Comparison of ENCODE assay signal across 9 cellular contexts in genomic region chr12:53746592-53747491, GRCh38. TPM values are rescaled to one million over a fixed set of nuclear protein-coding genes. Genes with fewer than 3 reads are reported as not detected.
DNase-seq lines count a peak whose midpoint lies in the region; ATAC-seq, FAIRE-seq and TF ChIP-seq lines count a peak whose summit lies in the region.
"Had no signal": no experiment of that assay in that cellular context is flagged by ENCODE, and none has a peak within 500 bp of the region (broad histone marks: within the 10 kb centered on the region; RNA-seq: fewer than 3 reads in every experiment).

No MANE protein-coding gene starts in this region.

- H3K18ac ChIP-seq in H1 (ENCODE audit: extremely low read depth, low read length), result no peak overlapping the region

- peaks cover 17% of the 10 kb centered on the region for H3K27me3 Mint-ChIP-seq in mesothelial cell of epicardium (ENCODE audit: low read depth)

- no peak overlapping the region for H3K23ac ChIP-seq in H1 (ENCODE audit: insufficient read length)

- no peak overlapping the region for H3K14ac ChIP-seq in H1 (ENCODE audit: insufficient read length)

- no peaks in the 10 kb centered on the region for H3K9me3 Mint-ChIP-seq in mesothelial cell of epicardium

- no peak overlapping the region for H3K4ac ChIP-seq in H1 (replicated peaks; ENCODE audit: insufficient read length, low read depth, low read length)

- peaks cover 8% of the 10 kb centered on the region; the same call in 1 of the 2 replicates for H3K23me2 ChIP-seq in H1 (ENCODE audit: low read depth, low read length)

- POLR2A ChIA-PET in H1 (lab: Charles Lee; ENCODE audit: partially characterized antibody), result interaction anchor here (0.5 to 1.5 kb wide), 12 partner anchors 10 to 265 kb away, joined by 3 to 5 read pairs (median 3); partner anchors contain the start of genes ATP5MC2 and HOXC8

- peak overlapping the region; percentile 91 for H2AFZ ChIP-seq in H1 (ENCODE audit: low read length)

- CTCF ChIA-PET in H1 (lab: Charles Lee; ENCODE audit: partially characterized antibody), result interaction anchor here (0.6 to 21.0 kb wide), 53 partner anchors 9 to 461 kb away, joined by 3 to 531 read pairs (median 4); partner anchors contain the start of genes ATP5MC2, CALCOCO1 and HOXC6

- H3K4me1 ChIP-seq in NT2/D1 (ENCODE audit: insufficient read depth, insufficient read length) (peaks cover 10% of the 10 kb centered on the region), H1 (replicated peaks in 1 of 4; ENCODE audit: control insufficient read depth in 3 of 4, insufficient read depth in 4 of 4, low read length in 3 of 4) (peaks cover 0 to 24% (median 6%) of the 10 kb centered on the region in 4 experiments; a peak in 5 of 7 replicates)

- no peak overlapping the region for H2BK120ac ChIP-seq in H1 (replicated peaks; ENCODE audit: low read depth, low read length)

- no peak overlapping the region for H2BK12ac ChIP-seq in H1 (ENCODE audit: low read depth, low read length)

- H2AK5ac ChIP-seq in H1 (ENCODE audit: low read depth, low read length), result no peak overlapping the region

- TF ChIP-seq CTCF in H1 (IDR thresholded peaks at IDR 0.05; ENCODE audit: control extremely low read depth in 1 of 3, insufficient read depth in 1 of 3, low read depth in 1 of 3, low read length in 3 of 3) (peak; percentile 99 to 100 (median 100)), mesothelial cell of epicardium (IDR thresholded peaks at IDR 0.05; ENCODE audit: unreplicated experiment) (peak; percentile 100)

- H4K5ac ChIP-seq in H1 (ENCODE audit: insufficient read length, low read depth, low read length), result no peak overlapping the region

- no peak overlapping the region for H2BK20ac ChIP-seq in H1 (ENCODE audit: low read length)

- no peak overlapping the region for H4K8ac ChIP-seq in H1 (ENCODE audit: extremely low read depth, insufficient read depth, low read length)

- no peak overlapping the region for H3K9ac ChIP-seq in NT2/D1 (ENCODE audit: insufficient read length, low read depth)
- no peak overlapping the region for H3K9ac ChIP-seq in H1 (replicated peaks in 1 of 4; ENCODE audit: extremely low read depth in 1 of 4, low read depth in 3 of 4, low read length in 3 of 4)

- H3K36me3 Mint-ChIP-seq in mesothelial cell of epicardium, result no peaks in the 10 kb centered on the region

- H3K27me3 ChIP-seq in NT2/D1 (ENCODE audit: insufficient read depth, insufficient read length) (peaks cover 97% of the 10 kb centered on the region), H1 (replicated peaks in 1 of 4; ENCODE audit: control insufficient read depth in 3 of 4, extremely low read depth in 1 of 4, insufficient read depth in 3 of 4, low read length in 3 of 4) (peaks cover 45 to 79% (median 58%) of the 10 kb centered on the region in 4 experiments)

- H3K36me3 ChIP-seq in NT2/D1 (ENCODE audit: insufficient read depth, insufficient read length, low read length) (no peaks in the 10 kb centered on the region), H1 (ENCODE audit: control insufficient read depth in 2 of 4, insufficient read depth in 4 of 4, low read length in 3 of 4) (no peaks in the 10 kb centered on the region)

- no peak overlapping the region for H2BK15ac ChIP-seq in H1 (ENCODE audit: low read length)

- DNase-seq in G401 (ENCODE audit: low spot score), result peak; percentile 95
- peak; percentile 94 for DNase-seq in HuH-7 (ENCODE audit: low spot score)
- peak; percentile 92 for DNase-seq in NT2/D1 (ENCODE audit: low read depth, low spot score)
- peak; percentile 65 for DNase-seq in activated CD8-positive, alpha-beta memory T cell treated with anti-CD3 and anti-CD28 coated beads, Interleukin-2, amount 50 U/mL, for 1 hour (ENCODE audit: extremely low read depth)
- peak; percentile 77 to 96 for DNase-seq in H1 (ENCODE audit: low read depth in 1 of 2, low spot score in 2 of 2)
- peak; percentile 87 to 95 for DNase-seq in mesothelial cell of epicardium (ENCODE audit: low spot score in 2 of 2, unreplicated experiment in 2 of 2)
- DNase-seq in stimulated activated CD8-positive, alpha-beta memory T cell treated with anti-CD3 and anti-CD28 coated beads, Interleukin-15, amount 100 ng/mL, for 4 hours (ENCODE audit: low read depth in 2 of 2), result peak; percentile 59 to 69

- no peak overlapping the region for H4K91ac ChIP-seq in H1 (replicated peaks; ENCODE audit: insufficient read length, low read length)

- peaks cover 0 to 3% of the 10 kb centered on the region in 2 experiments for H4K20me1 ChIP-seq in H1 (replicated peaks in 1 of 2; ENCODE audit: control insufficient read depth in 1 of 2, insufficient read depth in 2 of 2, low read length in 2 of 2)

- H3K56ac ChIP-seq in H1 (replicated peaks; ENCODE audit: insufficient read length, low read depth, low read length), result no peak overlapping the region

- H2BK5ac ChIP-seq in H1 (ENCODE audit: low read depth, low read length), result no peak overlapping the region

- peaks cover 15% of the 10 kb centered on the region for H3K4me1 Mint-ChIP-seq in mesothelial cell of epicardium

- peak in 1 of 2 experiments; percentile 50; a peak in 1 of 3 replicates for TF ChIP-seq EP300 in H1 (IDR thresholded peaks at IDR 0.05; ENCODE audit: borderline replicate concordance in 1 of 2, low read depth in 2 of 2, low read length in 2 of 2)

- no peak overlapping the region for H3K4me3 Mint-ChIP-seq in mesothelial cell of epicardium

- no peak overlapping the region for H3K4me3 ChIP-seq in NT2/D1 (ENCODE audit: insufficient read length, low read depth)
- no peak overlapping the region for H3K4me3 ChIP-seq in H1 (ENCODE audit: extremely low read depth in 1 of 4, insufficient read depth in 2 of 4, low read depth in 3 of 4, low read length in 4 of 4)

- in situ Hi-C loops in G401 (cut with HindIII; ENCODE audit: low sequenced_read_pairs), result no loop called here

- peak; percentile 57 for FAIRE-seq in H1 (lab: Jason Lieb, UNC)
- FAIRE-seq: islet of Langerhans had no signal

- no peaks in the 10 kb centered on the region for H3K79me1 ChIP-seq in H1 (ENCODE audit: low read depth, low read length)

- H3K9me3 ChIP-seq in NT2/D1 (ENCODE audit: insufficient read depth, low read length) (no peaks in the 10 kb centered on the region), H1 (ENCODE audit: insufficient read depth in 2 of 2, low read depth in 1 of 2, low read length in 1 of 2) (no peaks in the 10 kb centered on the region)

- no peak for ATAC-seq in HG03108 (IDR thresholded peaks at IDR 0.05; ENCODE audit: unreplicated experiment)

- TF ChIP-seq RAD21 in H1 (IDR thresholded peaks at IDR 0.05 in 1 of 2, conservative IDR thresholded peaks at IDR 0.05 in 1 of 2; ENCODE audit: low read depth in 2 of 2, low read length in 2 of 2), result peak; percentile 89 to 96

- H3K27ac Mint-ChIP-seq in mesothelial cell of epicardium, result no peak overlapping the region

- 17% methylated on average over 24 of the region's 25 CpGs; no CpG with 5 or more reads in 1 of the 2 experiments for WGBS in H1 (ENCODE audit: extremely low coverage in 1 of 2, insufficient coverage in 1 of 2, insufficient read length in 1 of 2, insufficient replicate concordance in 2 of 2, low coverage in 1 of 2, low lambda C conversion rate in 2 of 2, missing lambda C conversion rate in 1 of 2), 2 experiments

- no peak for TF ChIP-seq POLR2A in H1 (IDR thresholded peaks at IDR 0.05; ENCODE audit: control extremely low read depth in 1 of 2, low read depth in 2 of 2, low read length in 2 of 2)

- H3K79me2 ChIP-seq in H1 (ENCODE audit: control insufficient read depth in 1 of 2, insufficient read depth in 2 of 2, low read length in 2 of 2), result no peaks in the 10 kb centered on the region

- H3K4me2 ChIP-seq in H1 (ENCODE audit: insufficient read depth in 1 of 2, low read depth in 2 of 2, low read length in 2 of 2), result no peak overlapping the region

- no peak overlapping the region for H3K27ac ChIP-seq in H1 (ENCODE audit: low read depth, low read length)

TF ChIP-seq in H1, 55 proteins besides CTCF, POLR2A, EP300 and RAD21 (continues in another document):
- no peak for TF ChIP-seq POLR2AphosphoS5 (IDR thresholded peaks at IDR 0.05; ENCODE audit: low read depth, low read length)
- TF ChIP-seq RFX5 (IDR thresholded peaks at IDR 0.05; ENCODE audit: borderline replicate concordance, low read depth, low read length), result no peak
- no peak for TF ChIP-seq CTBP2 (IDR thresholded peaks at IDR 0.05; ENCODE audit: borderline replicate concordance, insufficient read depth, insufficient read length, low read length)
- no peak for TF ChIP-seq SAP30 (IDR thresholded peaks at IDR 0.05; ENCODE audit: insufficient read depth, insufficient replicate concordance, low read length)
- 0 out of 2 replicates have a peak, but pooled peaks have one; percentile 59 for TF ChIP-seq SP1 (IDR thresholded peaks at IDR 0.05; ENCODE audit: low read depth, low read length)
- peak; percentile 81; the same call in 1 of the 2 replicates for TF ChIP-seq SP4 (IDR thresholded peaks at IDR 0.05; ENCODE audit: low read length)

RNA-seq across cellular contexts. Expression of gene CISTR, which starts 4.9 kb away (rescaled TPM):
- not detected in 2 replicates for total RNA-seq in G401 (2014; rRNA removed; shearing (Covaris generic))
- not detected in 2 replicates for total RNA-seq in H1 (2021; fragmentation: NEBNext Ultra II Directional; extraction: Animal tissue kit (Norgen Biotek cat#: 25700))
- not detected in 2 replicates for polyA plus RNA-seq in H1 (2011; rRNA removed)
- not detected for polyA plus RNA-seq in H1 (2011; cell fraction: cytosol; rRNA removed)
- polyA plus RNA-seq in H1 (2011; cell fraction: nucleus; rRNA removed), result not detected
- polyA plus RNA-seq in H1 (2012, experiment 1 of 2), result not detected in 4 replicates
- polyA plus RNA-seq in H1 (2012, experiment 2 of 2), result not detected
- not detected for polyA plus RNA-seq in H1 (2013, experiment 1 of 2)
- not detected for polyA plus RNA-seq in H1 (2013, experiment 2 of 2)
- not detected in 2 replicates for polyA minus RNA-seq in H1 (2011; rRNA and poly(A)+ RNA removed)
- not detected for polyA minus RNA-seq in H1 (2011; cell fraction: cytosol; rRNA and poly(A)+ RNA removed)
- polyA minus RNA-seq in H1 (2011; cell fraction: nucleus; rRNA and poly(A)+ RNA removed), result not detected
- total RNA-seq in mesothelial cell of epicardium, result not detected in 3 replicates

RNA-seq across cellular contexts. Expression of gene CALCOCO1, which starts 19.6 kb away (rescaled TPM):
- 232 and 250 TPM in 2 replicates for total RNA-seq in G401 (2014; rRNA removed; shearing (Covaris generic))
- total RNA-seq in H1 (2021; fragmentation: NEBNext Ultra II Directional; extraction: Animal tissue kit (Norgen Biotek cat#: 25700)), result 18.7 and 20.3 TPM in 2 replicates
- polyA plus RNA-seq in H1 (2011; rRNA removed), result 35.3 and 39.3 TPM in 2 replicates
- 32.3 TPM for polyA plus RNA-seq in H1 (2011; cell fraction: cytosol; rRNA removed)
- polyA plus RNA-seq in H1 (2011; cell fraction: nucleus; rRNA removed), result 65.4 TPM
- 18.8 to 23.4 TPM (median 21.7 TPM) in 4 replicates for polyA plus RNA-seq in H1 (2012, experiment 1 of 2)
- 17.8 TPM for polyA plus RNA-seq in H1 (2012, experiment 2 of 2)
- polyA plus RNA-seq in H1 (2013, experiment 1 of 2), result 12.3 TPM
- 10.1 TPM for polyA plus RNA-seq in H1 (2013, experiment 2 of 2)
- 33.5 and 37.1 TPM in 2 replicates for polyA minus RNA-seq in H1 (2011; rRNA and poly(A)+ RNA removed)
- polyA minus RNA-seq in H1 (2011; cell fraction: cytosol; rRNA and poly(A)+ RNA removed), result 9.6 TPM
- polyA minus RNA-seq in H1 (2011; cell fraction: nucleus; rRNA and poly(A)+ RNA removed), result 28.7 TPM
- 124 to 130 TPM (median 124 TPM) in 3 replicates for total RNA-seq in mesothelial cell of epicardium
